Comparison of ENCODE assay signal across 8 cellular contexts in genomic region chr10:987906-988666, GRCh38. TPM values are rescaled to one million over a fixed set of nuclear protein-coding genes. Genes with fewer than 3 reads are reported as not detected.
DNase-seq lines count a peak whose midpoint lies in the region; ATAC-seq and TF ChIP-seq lines count a peak whose summit lies in the region.

Gene GTPBP4 (plus strand): TSS chr10:988434. CDS start chr10:988480, 46 bp downstream.

- no peaks in the 10 kb centered on the region for H3K27me3 ChIP-seq in left lung

- ATAC-seq in GM19324 (IDR thresholded peaks at IDR 0.05; ENCODE audit: low FRiP score, unreplicated experiment) = peak; percentile 98
- peak; percentile 94 for ATAC-seq in HG03469 (IDR thresholded peaks at IDR 0.05; ENCODE audit: unreplicated experiment)
- peak; percentile 89 for ATAC-seq in left lung

- H3K27ac ChIP-seq in C4-2B = peak within 1 kb of the TSS; percentile 92
- H3K27ac ChIP-seq in left lung = peak within 1 kb of the TSS; percentile 87 to 91

- H3K4me3 ChIP-seq in left lung = peak within 1 kb of the TSS; percentile 87 to 95

- peaks cover 0 to 14% of the 10 kb centered on the region in 2 donors for H3K36me3 ChIP-seq in left lung

- DNase-seq in NCI-H526 (lab: John Stamatoyannopoulos, UW) (peak; percentile 91 to 96), dermis blood vessel endothelial cell (peak; percentile 99), left lung (peak; percentile 98 to 99)
- peak; percentile 84 to 97 for DNase-seq in activated CD4-positive, alpha-beta T cell treated with anti-CD3 and anti-CD28 coated beads, Interleukin-2, amount 50 U/mL, for 24 hours (ENCODE audit: low read depth in 1 of 2, low spot score in 1 of 2)
- DNase-seq in stimulated activated CD4-positive, alpha-beta T cell treated with anti-CD3 and anti-CD28 coated beads, Interleukin-2, amount 100 ng/mL, for 48 hours = peak; percentile 90 to 93

- intact Hi-C loops in left lung (cut with DNase I) = no loop called here

- TF ChIP-seq CTCF in C4-2B (conservative IDR thresholded peaks at IDR 0.05) = no peak
- peak in 1 of 2 donors; percentile 23 for TF ChIP-seq CTCF in left lung (IDR thresholded peaks at IDR 0.05)

- H3K4me1 ChIP-seq in left lung = peaks cover 7 to 43% of the 10 kb centered on the region in 2 donors

- no peaks in the 10 kb centered on the region for H3K9me3 ChIP-seq in left lung

RNA-seq across cellular contexts. Expression of gene GTPBP4, which starts in this region (rescaled TPM):
- total RNA-seq in dermis blood vessel endothelial cell (40.0 and 42.0 TPM in 2 replicates), left lung (10 to 100 TPM; 33.2 to 46.9 TPM)

Comparison
In these comparisons a context has a peak if more than half of its experiments do, and no peak if none do; other contexts are left out.
1. Peak in every context shown above with its lines: DNase-seq, ATAC-seq, H3K4me3 ChIP-seq and H3K27ac ChIP-seq.